Comparison of ENCODE assay signal across 17 cellular contexts in genomic region chr11:126135182-126136176, GRCh38.
DNase-seq lines count a peak whose midpoint lies in the region; ATAC-seq and TF ChIP-seq lines count a peak whose summit lies in the region.
"Had no signal": no experiment of that assay in that cellular context is flagged by ENCODE, and none has a peak within 500 bp of the region (broad histone marks: within the 10 kb centered on the region; RNA-seq: fewer than 3 reads in every experiment).

No MANE protein-coding gene starts in this region.

- TF ChIP-seq CTCF in BJ (IDR thresholded peaks at IDR 0.05; ENCODE audit: insufficient read depth, low read depth, low read length), result no peak

- no peak for ATAC-seq in GM18517 (IDR thresholded peaks at IDR 0.05; ENCODE audit: unreplicated experiment)
- no peak for ATAC-seq in GM21717 (IDR thresholded peaks at IDR 0.05; ENCODE audit: unreplicated experiment)
- ATAC-seq: stimulated activated memory B cell treated with anti-CD40 and anti-IgM and Interleukin-4, amounts not matched to agents 10 μg/mL and 1 μg/mL and 100 μg/mL, for 72 hours had no signal

- peak; percentile 66 for DNase-seq in BJ (ENCODE audit: low read depth)
- peak; percentile 23 for DNase-seq in NCI-H2029 (lab: John Stamatoyannopoulos, UW)
- DNase-seq in fibroblast of peridontal ligament (ENCODE audit: extremely low read depth), result peak; percentile 45
- no peak for DNase-seq in ureter (ENCODE audit: low spot score)
- DNase-seq in AG20443 (ENCODE audit: low spot score), result no peak
- DNase-seq: activated CD4-positive, alpha-beta T cell treated with anti-CD3 and anti-CD28 coated beads, Interleukin-2, amount 10 ng/mL, durations not matched to agents 24 days and 14 days; activated CD8-positive, alpha-beta memory T cell treated with anti-CD3 and anti-CD28 coated beads, Interleukin-2, amount 50 U/mL, for 48 hours; anterior cingulate cortex; COR-L47; GOT3; NCI-H2171; NCI-H82 had no signal

- no peak overlapping the region for H3K9ac ChIP-seq in rectal smooth muscle tissue (ENCODE audit: low read length)

- peaks cover 59% of the 10 kb centered on the region for H3K4me1 ChIP-seq in rectal smooth muscle tissue (ENCODE audit: control insufficient read depth, insufficient read depth, low read length)
- H3K4me1 ChIP-seq: foreskin keratinocyte had no signal

- CTCF ChIA-PET in BJ (lab: Yijun Ruan, JAX), result interaction anchor here (0.5 kb wide), 1 partner anchor 46 kb away, joined by 3 read pairs; no protein-coding TSS in a partner anchor

- POLR2A ChIA-PET in BJ (lab: Charles Lee), result no interaction called here

- peaks cover 9% of the 10 kb centered on the region for H3K27me3 ChIP-seq in BJ (ENCODE audit: control insufficient read depth, insufficient read depth, low read length)
- no peaks in the 10 kb centered on the region for H3K27me3 ChIP-seq in rectal smooth muscle tissue (ENCODE audit: control insufficient read depth, insufficient read depth, low read length)

- H3K36me3 ChIP-seq in BJ (ENCODE audit: control insufficient read depth, insufficient read depth, low read length) (no peaks in the 10 kb centered on the region), rectal smooth muscle tissue (ENCODE audit: control insufficient read depth, insufficient read depth, low read length) (no peaks in the 10 kb centered on the region)

- peak overlapping the region; percentile 70 for H3K27ac ChIP-seq in rectal smooth muscle tissue (ENCODE audit: low read depth, low read length)
- H3K27ac ChIP-seq: foreskin keratinocyte had no signal

- H3K4me3 ChIP-seq in BJ (ENCODE audit: low read depth, low read length) (no peak overlapping the region), rectal smooth muscle tissue (ENCODE audit: low read length) (no peak overlapping the region)

Comparison
In these comparisons a context has a peak if more than half of its experiments do, and no peak if none do; other contexts are left out.
1. DNase-seq: peak in BJ (single experiment), NCI-H2029 (single experiment) and fibroblast of peridontal ligament (single experiment); none in ureter (single experiment) and AG20443 (single experiment).